1 cellular context compared by ENCODE assay signal in genomic region chr5:126594676-126595485, GRCh38.
A peak's percentile ranks its signal among the peaks of the same experiment; 100 is the strongest.
TF ChIP-seq lines count a peak whose summit lies in the region.

Gene ALDH7A1 (minus strand): TSS chr5:126595219. CDS start chr5:126595198, 21 bp downstream.

TF ChIP-seq in H1, 55 proteins besides CTCF, POLR2A, EP300 and RAD21 (continued from another document):
- no peak for TF ChIP-seq SUZ12 (IDR thresholded peaks at IDR 0.05; ENCODE audit: low read length)
- TF ChIP-seq JUN (IDR thresholded peaks at IDR 0.05; ENCODE audit: low read depth, low read length), result no peak
- TF ChIP-seq POU5F1 (IDR thresholded peaks at IDR 0.05; ENCODE audit: low read depth, low read length), result no peak
- no peak for TF ChIP-seq KDM5A (IDR thresholded peaks at IDR 0.05; ENCODE audit: low read length)
- TF ChIP-seq SIN3A (conservative IDR thresholded peaks at IDR 0.05 in 1 of 2, IDR thresholded peaks at IDR 0.05 in 1 of 2; ENCODE audit: low read depth in 1 of 2, low read length in 2 of 2), result peak; percentile 35 to 58; a peak in 2 of 4 replicates
- TF ChIP-seq TBP (IDR thresholded peaks at IDR 0.05; ENCODE audit: low read depth, low read length), result peak; percentile 92
- no peak for TF ChIP-seq CBX8 (IDR thresholded peaks at IDR 0.05; ENCODE audit: borderline replicate concordance, low read depth, low read length)
- no peak for TF ChIP-seq EZH2 (IDR thresholded peaks at IDR 0.05; ENCODE audit: low read depth, low read length, severe bottlenecking)
- TF ChIP-seq TAF1 (IDR thresholded peaks at IDR 0.05; ENCODE audit: low read depth, low read length), result peak; percentile 96
- TF ChIP-seq CHD7 (IDR thresholded peaks at IDR 0.05; ENCODE audit: insufficient replicate concordance, low read length), result peak; percentile 17
- no peak for TF ChIP-seq SAP30 (IDR thresholded peaks at IDR 0.05; ENCODE audit: insufficient read depth, insufficient replicate concordance, low read length)
- TF ChIP-seq SP2 (IDR thresholded peaks at IDR 0.05; ENCODE audit: low read length), result no peak
- TF ChIP-seq POLR2AphosphoS5 (IDR thresholded peaks at IDR 0.05; ENCODE audit: low read depth, low read length), result peak; percentile 92
- no peak for TF ChIP-seq RFX5 (IDR thresholded peaks at IDR 0.05; ENCODE audit: borderline replicate concordance, low read depth, low read length)
- peak; percentile 58; the same call in 1 of the 2 replicates for TF ChIP-seq KDM1A (IDR thresholded peaks at IDR 0.05; ENCODE audit: borderline replicate concordance, low read length)
- 0 out of 2 replicates have a peak, but pooled peaks have one; percentile 72 for TF ChIP-seq TCF12 (IDR thresholded peaks at IDR 0.05; ENCODE audit: low read depth, low read length)
- TF ChIP-seq CREB1 (IDR thresholded peaks at IDR 0.05), result peak; percentile 30; the same call in 1 of the 2 replicates
- 0 out of 2 replicates have a peak, but pooled peaks have one; percentile 5 for TF ChIP-seq CHD2 (IDR thresholded peaks at IDR 0.05; ENCODE audit: low read length)
- 0 out of 2 replicates have a peak, but pooled peaks have one; percentile 38 for TF ChIP-seq E2F6 (IDR thresholded peaks at IDR 0.05)
- TF ChIP-seq BACH1 (IDR thresholded peaks at IDR 0.05; ENCODE audit: low read length), result 0 out of 2 replicates have a peak, but pooled peaks have one; percentile 20
- no peak for TF ChIP-seq SIX5 (IDR thresholded peaks at IDR 0.05; ENCODE audit: low read depth, low read length)
- TF ChIP-seq YY1 (IDR thresholded peaks at IDR 0.05; ENCODE audit: low read depth, low read length), result no peak
- TF ChIP-seq PHF8 (conservative IDR thresholded peaks at IDR 0.05; ENCODE audit: low read depth, low read length), result peak; percentile 92
- TF ChIP-seq NANOG (IDR thresholded peaks at IDR 0.05; ENCODE audit: insufficient read depth, low read depth, low read length, poor library complexity, severe bottlenecking), result no peak
- TF ChIP-seq HDAC6 (IDR thresholded peaks at IDR 0.05; ENCODE audit: low read depth, low read length), result no peak
- peak; percentile 51 for TF ChIP-seq KDM4A (IDR thresholded peaks at IDR 0.05; ENCODE audit: low read depth, low read length, severe bottlenecking)
- TF ChIP-seq BRCA1 (IDR thresholded peaks at IDR 0.05; ENCODE audit: low read depth, low read length), result no peak
- TF ChIP-seq ASH2L (IDR thresholded peaks at IDR 0.05; ENCODE audit: low read length), result peak; percentile 97
